Comparison of ENCODE assay signal across 30 cellular contexts in the genomic region with DNA sequence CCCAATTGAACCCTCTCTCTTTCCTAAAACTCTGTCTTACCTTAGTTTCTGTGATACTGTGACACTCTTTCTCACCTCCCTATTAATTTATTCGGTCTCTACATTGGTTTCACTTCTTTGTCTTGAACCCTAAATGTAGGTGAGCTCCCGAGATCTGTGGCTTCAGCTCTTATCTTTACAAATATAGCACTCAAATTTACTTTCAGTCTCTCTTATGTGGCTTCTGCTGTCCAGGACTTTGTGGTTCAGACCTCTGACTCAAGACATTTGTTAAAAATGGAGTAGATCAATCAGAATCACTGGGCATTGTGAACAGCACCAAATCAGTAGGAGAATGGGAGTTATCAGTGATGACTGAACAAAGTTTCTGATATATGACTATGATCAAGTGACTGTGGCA. TPM values are rescaled to one million over a fixed set of nuclear protein-coding genes. Genes with fewer than 3 reads are reported as not detected.
DNase-seq lines count a peak whose midpoint lies in the region; ATAC-seq and TF ChIP-seq lines count a peak whose summit lies in the region.
"Had no signal": no experiment of that assay in that cellular context is flagged by ENCODE, and none has a peak within 500 bp of the region (broad histone marks: within the 10 kb centered on the region; RNA-seq: fewer than 3 reads in every experiment).

No MANE protein-coding gene starts in this region.

- intact Hi-C loops in heart right ventricle (cut with DNase I): no loop called here

- no peak overlapping the region for H3K27ac ChIP-seq in heart right ventricle
- H3K27ac ChIP-seq in effector memory CD4-positive, alpha-beta T cell (ENCODE audit: insufficient read depth, low read length, poor library complexity, severe bottlenecking): no peak overlapping the region
- H3K27ac ChIP-seq: BLaER1 treated with 17β-estradiol and CSF1 and Interleukin-3, amounts not matched to agents 10 nM and 100 nM; brain microvascular endothelial cell; right lobe of liver had no signal

- no peaks in the 10 kb centered on the region for H3K4me1 ChIP-seq in heart right ventricle
- H3K4me1 ChIP-seq in effector memory CD4-positive, alpha-beta T cell (ENCODE audit: control insufficient read depth, insufficient read depth, low read length, poor library complexity, severe bottlenecking): no peaks in the 10 kb centered on the region
- H3K4me1 ChIP-seq: HAP-1, right lobe of liver had no signal

- H3K4me3 ChIP-seq in foreskin fibroblast (ENCODE audit: low read depth in 1 of 2, low read length in 2 of 2) (no peak overlapping the region), heart right ventricle (no peak overlapping the region)
- no peak overlapping the region for H3K4me3 ChIP-seq in effector memory CD4-positive, alpha-beta T cell (ENCODE audit: insufficient read depth, low read depth, low read length, poor library complexity, severe bottlenecking)
- H3K4me3 ChIP-seq: BLaER1 treated with 17β-estradiol and CSF1 and Interleukin-3, amounts not matched to agents 10 nM and 100 nM; HAP-1; right lobe of liver had no signal

- DNase-seq in foreskin fibroblast (no peak), heart right ventricle (no peak)
- no peak for DNase-seq in effector memory CD4-positive, alpha-beta T cell
- DNase-seq: activated CD8-positive, alpha-beta memory T cell treated with anti-CD3 and anti-CD28 coated beads, Interleukin-2, amount 10 ng/mL, durations not matched to agents 7 days and 5 days; activated T-cell treated with anti-CD3 and anti-CD28 coated beads, Interleukin-2, amount 50 U/mL, for 48 hours; brain microvascular endothelial cell; COR-L47; GDM1; Kasumi-1; mesenchymal stem cell; NCI-H1694; NCI-H510A; right lobe of liver; stimulated activated CD4-positive, alpha-beta T cell treated with anti-CD3 and anti-CD28 coated beads, Interleukin-12 subunit alpha, Interleukin-12 subunit beta, amount 100 ng/mL, for 4 hours; stimulated activated CD4-positive, alpha-beta T cell treated with anti-CD3 and anti-CD28 coated beads, Interleukin-4, amount 100 ng/mL, for 24 hours; substantia nigra; SW 1271; T1000 had no signal

- H3K36me3 ChIP-seq in heart right ventricle: no peaks in the 10 kb centered on the region
- H3K36me3 ChIP-seq in effector memory CD4-positive, alpha-beta T cell (ENCODE audit: control insufficient read depth, insufficient read depth, low read length): no peaks in the 10 kb centered on the region
- H3K36me3 ChIP-seq: BLaER1 treated with 17β-estradiol and CSF1 and Interleukin-3, amounts not matched to agents 10 nM and 100 nM; brain microvascular endothelial cell; HAP-1; right lobe of liver had no signal

- H3K27me3 ChIP-seq in heart right ventricle: peaks cover 0 to 6% (median 0%) of the 10 kb centered on the region in 7 donors
- H3K27me3 ChIP-seq in effector memory CD4-positive, alpha-beta T cell (replicated peaks; ENCODE audit: control insufficient read depth, insufficient read depth, low read length, poor library complexity, severe bottlenecking): no peaks in the 10 kb centered on the region
- H3K27me3 ChIP-seq: BLaER1 treated with 17β-estradiol and CSF1 and Interleukin-3, amounts not matched to agents 10 nM and 100 nM; brain microvascular endothelial cell; right lobe of liver had no signal

- H3K9me3 ChIP-seq in heart right ventricle: no peaks in the 10 kb centered on the region
- H3K9me3 ChIP-seq in effector memory CD4-positive, alpha-beta T cell (ENCODE audit: control insufficient read depth, low read length): no peaks in the 10 kb centered on the region
- H3K9me3 ChIP-seq: BLaER1 treated with 17β-estradiol and CSF1 and Interleukin-3, amounts not matched to agents 10 nM and 100 nM; HAP-1; right lobe of liver had no signal

- ATAC-seq in GM18519 (IDR thresholded peaks at IDR 0.05; ENCODE audit: low FRiP score, unreplicated experiment) (peak; percentile 57), GM21529 (IDR thresholded peaks at IDR 0.05; ENCODE audit: unreplicated experiment) (peak; percentile 57), HG03442 (IDR thresholded peaks at IDR 0.05; ENCODE audit: unreplicated experiment) (peak; percentile 52), heart right ventricle (no peak), GM21737 (IDR thresholded peaks at IDR 0.05; ENCODE audit: unreplicated experiment) (no peak)
- ATAC-seq: activated CD8-positive, alpha-beta memory T cell treated with anti-CD3 and anti-CD28 coated beads, Interleukin-2, amount 10 ng/mL, durations not matched to agents 7 days and 5 days; left lobe of liver; right lobe of liver; stimulated activated effector memory CD8-positive, alpha-beta T cell treated with anti-CD3 and anti-CD28 coated beads, Interleukin-12 subunit alpha, Interleukin-12 subunit beta, amount 100 ng/mL, for 72 hours had no signal

- 68% methylated on average over 2 of the region's 2 CpGs for WGBS in heart right ventricle, 2 donors

- TF ChIP-seq CTCF in foreskin fibroblast (IDR thresholded peaks at IDR 0.05; ENCODE audit: low read depth, low read length) (no peak), heart right ventricle (IDR thresholded peaks at IDR 0.05) (no peak)

RNA-seq across cellular contexts. Expression of gene IL17F, which starts 27.4 kb away (rescaled TPM):
- not detected for total RNA-seq in heart right ventricle
- not detected for polyA plus RNA-seq in heart right ventricle
- total RNA-seq: activated CD8-positive, alpha-beta memory T cell treated with anti-CD3 and anti-CD28 coated beads, Interleukin-2, amount 10 ng/mL, durations not matched to agents 7 days and 5 days; cerebellum; endothelial cell of umbilical vein; fibroblast of lung; HepG2; left lobe of liver; right lobe of liver had no signal
- polyA plus RNA-seq: endothelial cell of umbilical vein, fibroblast of lung, HepG2 had no signal

RNA-seq across cellular contexts. Expression of gene IL17A, which starts 30.8 kb away (rescaled TPM):
- total RNA-seq in heart right ventricle: not detected
- not detected for polyA plus RNA-seq in heart right ventricle
- total RNA-seq: activated CD8-positive, alpha-beta memory T cell treated with anti-CD3 and anti-CD28 coated beads, Interleukin-2, amount 10 ng/mL, durations not matched to agents 7 days and 5 days; cerebellum; endothelial cell of umbilical vein; fibroblast of lung; HepG2; left lobe of liver; right lobe of liver had no signal
- polyA plus RNA-seq: endothelial cell of umbilical vein, fibroblast of lung, HepG2 had no signal

Comparison
In these comparisons a context has a peak if more than half of its experiments do, and no peak if none do; other contexts are left out.
1. ATAC-seq: peak in GM18519 (single experiment), GM21529 (single experiment) and HG03442 (single experiment); none in heart right ventricle (0 of 8) and GM21737 (single experiment).